Comparison of ENCODE assay signal across 8 cellular contexts in genomic region chr14:77040059-77040308, GRCh38. TPM values are rescaled to one million over a fixed set of nuclear protein-coding genes. Genes with fewer than 3 reads are reported as not detected.
DNase-seq lines count a peak whose midpoint lies in the region; ATAC-seq and TF ChIP-seq lines count a peak whose summit lies in the region.

No MANE protein-coding gene starts in this region.

- no peak for ATAC-seq in activated T-cell treated with anti-CD3 and anti-CD28 coated beads, Interleukin-2, amount 50 U/mL, for 72 hours (replicated peaks in 1 of 2)
- peak; percentile 46 for ATAC-seq in HG03571 (IDR thresholded peaks at IDR 0.05; ENCODE audit: unreplicated experiment)

- TF ChIP-seq CTCF in choroid plexus epithelial cell (conservative IDR thresholded peaks at IDR 0.05; ENCODE audit: low read depth, low read length), result no peak
- no peak for TF ChIP-seq CTCF in nephron progenitor cell (IDR thresholded peaks at IDR 0.05)

- H3K4me1 Mint-ChIP-seq in activated T-cell treated with anti-CD3 and anti-CD28 coated beads, Interleukin-2, amount 50 U/mL, for 72 hours (ENCODE audit: low read depth), result peaks cover 92% of the 10 kb centered on the region
- H3K4me1 Mint-ChIP-seq in nephron progenitor cell, result peaks cover 98% of the 10 kb centered on the region

- H3K4me3 ChIP-seq in choroid plexus epithelial cell (ENCODE audit: low read depth, low read length), result peak overlapping the region; percentile 13

- peak overlapping the region; percentile 86 to 94 for H3K4me3 Mint-ChIP-seq in activated T-cell treated with anti-CD3 and anti-CD28 coated beads, Interleukin-2, amount 50 U/mL, for 72 hours
- peak overlapping the region; percentile 72 for H3K4me3 Mint-ChIP-seq in nephron progenitor cell

- no peaks in the 10 kb centered on the region for H3K27me3 Mint-ChIP-seq in activated T-cell treated with anti-CD3 and anti-CD28 coated beads, Interleukin-2, amount 50 U/mL, for 72 hours (ENCODE audit: low read depth)
- peaks cover 5% of the 10 kb centered on the region for H3K27me3 Mint-ChIP-seq in nephron progenitor cell (ENCODE audit: low read depth, poor library complexity)

- peaks cover 0 to 2% of the 10 kb centered on the region in 2 donors for H3K36me3 Mint-ChIP-seq in activated T-cell treated with anti-CD3 and anti-CD28 coated beads, Interleukin-2, amount 50 U/mL, for 72 hours (ENCODE audit: insufficient read depth in 2 of 2)
- H3K36me3 Mint-ChIP-seq in nephron progenitor cell (ENCODE audit: low read depth), result no peaks in the 10 kb centered on the region

- H3K27ac Mint-ChIP-seq in activated T-cell treated with anti-CD3 and anti-CD28 coated beads, Interleukin-2, amount 50 U/mL, for 72 hours, result no peak overlapping the region
- H3K27ac Mint-ChIP-seq in nephron progenitor cell, result no peak overlapping the region

- H3K9me3 Mint-ChIP-seq in activated T-cell treated with anti-CD3 and anti-CD28 coated beads, Interleukin-2, amount 50 U/mL, for 72 hours, result no peaks in the 10 kb centered on the region
- H3K9me3 Mint-ChIP-seq in nephron progenitor cell, result no peaks in the 10 kb centered on the region

- DNase-seq in activated T-cell treated with anti-CD3 and anti-CD28 coated beads, Interleukin-2, amount 50 U/mL, for 72 hours, result no peak
- DNase-seq in activated T-cell treated with anti-CD3 and anti-CD28 coated beads, Interleukin-2, amount 50 U/mL, for 48 hours, result no peak
- DNase-seq in choroid plexus epithelial cell (ENCODE audit: low read depth), result no peak
- no peak for DNase-seq in nephron progenitor cell
- DNase-seq in stimulated activated naive CD4-positive, alpha-beta T cell treated with Interleukin-2 at 50 U/mL for 16 hours (lab: John Stamatoyannopoulos, UW), result no peak
- no peak for DNase-seq in NCI-H1048 (lab: John Stamatoyannopoulos, UW)
- no peak for DNase-seq in NCI-H526 (lab: John Stamatoyannopoulos, UW)

RNA-seq across cellular contexts. Expression of gene IRF2BPL, which starts 11.5 kb away (rescaled TPM):
- total RNA-seq in activated T-cell treated with anti-CD3 and anti-CD28 coated beads, Interleukin-2, amount 50 U/mL, for 72 hours, result 10 to 100 TPM; 55.6 to 58.0 TPM

RNA-seq across cellular contexts. Expression of gene CIPC, which starts 58.1 kb away (rescaled TPM):
- total RNA-seq in activated T-cell treated with anti-CD3 and anti-CD28 coated beads, Interleukin-2, amount 50 U/mL, for 72 hours, result 1 to 10 TPM; 5.1 to 6.4 TPM
